1 cellular context compared by ENCODE assay signal in the genomic region with DNA sequence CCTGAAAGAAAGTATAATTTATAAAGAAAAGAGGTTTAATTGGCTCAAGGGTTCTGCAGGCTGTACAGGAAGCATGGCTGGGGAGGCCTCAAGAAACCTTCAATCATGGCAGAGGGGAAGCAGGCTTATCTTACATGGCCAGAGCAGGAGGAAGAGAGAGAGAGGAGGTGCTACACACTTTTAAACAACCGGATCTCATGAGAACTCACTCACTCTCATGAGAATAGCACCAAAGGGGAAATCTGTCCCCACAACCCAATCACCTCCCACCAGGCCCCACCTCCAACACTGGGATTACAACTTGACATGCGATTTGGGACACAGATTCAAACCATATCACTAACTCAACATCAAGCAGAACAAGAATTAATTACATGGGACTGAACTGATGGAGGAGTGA.
TF ChIP-seq lines count a peak whose summit lies in the region.

No MANE protein-coding gene starts in this region.

TF ChIP-seq in K562, 482 proteins besides CTCF, POLR2A, EP300 and RAD21 (continued from another document and continues in another):
- TF ChIP-seq, protein P1, sequence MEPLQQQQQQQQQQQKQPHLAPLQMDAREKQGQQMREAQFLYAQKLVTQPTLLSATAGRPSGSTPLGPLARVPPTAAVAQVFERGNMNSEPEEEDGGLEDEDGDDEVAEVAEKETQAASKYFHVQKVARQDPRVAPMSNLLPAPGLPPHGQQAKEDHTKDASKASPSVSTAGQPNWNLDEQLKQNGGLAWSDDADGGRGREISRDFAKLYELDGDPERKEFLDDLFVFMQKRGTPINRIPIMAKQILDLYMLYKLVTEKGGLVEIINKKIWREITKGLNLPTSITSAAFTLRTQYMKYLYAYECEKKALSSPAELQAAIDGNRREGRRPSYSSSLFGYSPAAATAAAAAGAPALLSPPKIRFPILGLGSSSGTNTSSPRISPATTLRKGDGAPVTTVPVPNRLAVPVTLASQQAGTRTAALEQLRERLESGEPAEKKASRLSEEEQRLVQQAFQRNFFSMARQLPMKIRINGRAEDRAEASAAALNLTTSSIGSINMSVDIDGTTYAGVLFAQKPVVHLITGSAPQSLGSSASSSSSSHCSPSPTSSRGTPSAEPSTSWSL (CRISPR knock-in tag; IDR thresholded peaks at IDR 0.05; ENCODE audit: borderline replicate concordance) = no peak
- peak; percentile 81 for TF ChIP-seq DPF2 (IDR thresholded peaks at IDR 0.05)
- no peak for TF ChIP-seq ZNF561 (CRISPR knock-in tag; conservative IDR thresholded peaks at IDR 0.05)
- TF ChIP-seq IRF2 (CRISPR knock-in tag; IDR thresholded peaks at IDR 0.05) = no peak
- no peak for TF ChIP-seq ZNF717 (CRISPR knock-in tag; IDR thresholded peaks at IDR 0.05)
- no peak for TF ChIP-seq YBX1 (IDR thresholded peaks at IDR 0.05)
- no peak for TF ChIP-seq ZNF175 (CRISPR knock-in tag; IDR thresholded peaks at IDR 0.05; ENCODE audit: low read depth)
- 0 out of 2 replicates have a peak, but pooled peaks have one; percentile 26 for TF ChIP-seq ELF4 (CRISPR knock-in tag; IDR thresholded peaks at IDR 0.05)
- TF ChIP-seq SLC30A9 (CRISPR knock-in tag; IDR thresholded peaks at IDR 0.05) = no peak
- TF ChIP-seq, protein P2, sequence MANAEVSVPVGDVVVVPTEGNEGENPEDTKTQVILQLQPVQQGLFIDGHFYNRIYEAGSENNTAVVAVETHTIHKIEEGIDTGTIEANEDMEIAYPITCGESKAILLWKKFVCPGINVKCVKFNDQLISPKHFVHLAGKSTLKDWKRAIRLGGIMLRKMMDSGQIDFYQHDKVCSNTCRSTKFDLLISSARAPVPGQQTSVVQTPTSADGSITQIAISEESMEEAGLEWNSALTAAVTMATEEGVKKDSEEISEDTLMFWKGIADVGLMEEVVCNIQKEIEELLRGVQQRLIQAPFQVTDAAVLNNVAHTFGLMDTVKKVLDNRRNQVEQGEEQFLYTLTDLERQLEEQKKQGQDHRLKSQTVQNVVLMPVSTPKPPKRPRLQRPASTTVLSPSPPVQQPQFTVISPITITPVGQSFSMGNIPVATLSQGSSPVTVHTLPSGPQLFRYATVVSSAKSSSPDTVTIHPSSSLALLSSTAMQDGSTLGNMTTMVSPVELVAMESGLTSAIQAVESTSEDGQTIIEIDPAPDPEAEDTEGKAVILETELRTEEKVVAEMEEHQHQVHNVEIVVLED (CRISPR knock-in tag; IDR thresholded peaks at IDR 0.05) = no peak
- TF ChIP-seq WHSC1 (IDR thresholded peaks at IDR 0.05; ENCODE audit: low read length) = no peak
- TF ChIP-seq, protein P3, sequence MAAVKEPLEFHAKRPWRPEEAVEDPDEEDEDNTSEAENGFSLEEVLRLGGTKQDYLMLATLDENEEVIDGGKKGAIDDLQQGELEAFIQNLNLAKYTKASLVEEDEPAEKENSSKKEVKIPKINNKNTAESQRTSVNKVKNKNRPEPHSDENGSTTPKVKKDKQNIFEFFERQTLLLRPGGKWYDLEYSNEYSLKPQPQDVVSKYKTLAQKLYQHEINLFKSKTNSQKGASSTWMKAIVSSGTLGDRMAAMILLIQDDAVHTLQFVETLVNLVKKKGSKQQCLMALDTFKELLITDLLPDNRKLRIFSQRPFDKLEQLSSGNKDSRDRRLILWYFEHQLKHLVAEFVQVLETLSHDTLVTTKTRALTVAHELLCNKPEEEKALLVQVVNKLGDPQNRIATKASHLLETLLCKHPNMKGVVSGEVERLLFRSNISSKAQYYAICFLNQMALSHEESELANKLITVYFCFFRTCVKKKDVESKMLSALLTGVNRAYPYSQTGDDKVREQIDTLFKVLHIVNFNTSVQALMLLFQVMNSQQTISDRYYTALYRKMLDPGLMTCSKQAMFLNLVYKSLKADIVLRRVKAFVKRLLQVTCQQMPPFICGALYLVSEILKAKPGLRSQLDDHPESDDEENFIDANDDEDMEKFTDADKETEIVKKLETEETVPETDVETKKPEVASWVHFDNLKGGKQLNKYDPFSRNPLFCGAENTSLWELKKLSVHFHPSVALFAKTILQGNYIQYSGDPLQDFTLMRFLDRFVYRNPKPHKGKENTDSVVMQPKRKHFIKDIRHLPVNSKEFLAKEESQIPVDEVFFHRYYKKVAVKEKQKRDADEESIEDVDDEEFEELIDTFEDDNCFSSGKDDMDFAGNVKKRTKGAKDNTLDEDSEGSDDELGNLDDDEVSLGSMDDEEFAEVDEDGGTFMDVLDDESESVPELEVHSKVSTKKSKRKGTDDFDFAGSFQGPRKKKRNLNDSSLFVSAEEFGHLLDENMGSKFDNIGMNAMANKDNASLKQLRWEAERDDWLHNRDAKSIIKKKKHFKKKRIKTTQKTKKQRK (IDR thresholded peaks at IDR 0.05; ENCODE audit: borderline replicate concordance, low read depth, low read length) = no peak
- TF ChIP-seq NONO (IDR thresholded peaks at IDR 0.05; ENCODE audit: low read depth in 2 of 2, low read length in 1 of 2) = no peak
- TF ChIP-seq RBM22 (IDR thresholded peaks at IDR 0.05; ENCODE audit: low read depth, low read length, poor library complexity, severe bottlenecking) = no peak
- peak; percentile 92 for TF ChIP-seq ARID1B (IDR thresholded peaks at IDR 0.05)
- no peak for TF ChIP-seq MIER1 (IDR thresholded peaks at IDR 0.05; ENCODE audit: low read depth)
- TF ChIP-seq CBX5 (IDR thresholded peaks at IDR 0.05; ENCODE audit: borderline replicate concordance, low read depth) = peak; percentile 76; the same call in 1 of the 2 replicates
- TF ChIP-seq ZFPM2 (CRISPR knock-in tag; IDR thresholded peaks at IDR 0.05) = no peak
- TF ChIP-seq, protein P4, sequence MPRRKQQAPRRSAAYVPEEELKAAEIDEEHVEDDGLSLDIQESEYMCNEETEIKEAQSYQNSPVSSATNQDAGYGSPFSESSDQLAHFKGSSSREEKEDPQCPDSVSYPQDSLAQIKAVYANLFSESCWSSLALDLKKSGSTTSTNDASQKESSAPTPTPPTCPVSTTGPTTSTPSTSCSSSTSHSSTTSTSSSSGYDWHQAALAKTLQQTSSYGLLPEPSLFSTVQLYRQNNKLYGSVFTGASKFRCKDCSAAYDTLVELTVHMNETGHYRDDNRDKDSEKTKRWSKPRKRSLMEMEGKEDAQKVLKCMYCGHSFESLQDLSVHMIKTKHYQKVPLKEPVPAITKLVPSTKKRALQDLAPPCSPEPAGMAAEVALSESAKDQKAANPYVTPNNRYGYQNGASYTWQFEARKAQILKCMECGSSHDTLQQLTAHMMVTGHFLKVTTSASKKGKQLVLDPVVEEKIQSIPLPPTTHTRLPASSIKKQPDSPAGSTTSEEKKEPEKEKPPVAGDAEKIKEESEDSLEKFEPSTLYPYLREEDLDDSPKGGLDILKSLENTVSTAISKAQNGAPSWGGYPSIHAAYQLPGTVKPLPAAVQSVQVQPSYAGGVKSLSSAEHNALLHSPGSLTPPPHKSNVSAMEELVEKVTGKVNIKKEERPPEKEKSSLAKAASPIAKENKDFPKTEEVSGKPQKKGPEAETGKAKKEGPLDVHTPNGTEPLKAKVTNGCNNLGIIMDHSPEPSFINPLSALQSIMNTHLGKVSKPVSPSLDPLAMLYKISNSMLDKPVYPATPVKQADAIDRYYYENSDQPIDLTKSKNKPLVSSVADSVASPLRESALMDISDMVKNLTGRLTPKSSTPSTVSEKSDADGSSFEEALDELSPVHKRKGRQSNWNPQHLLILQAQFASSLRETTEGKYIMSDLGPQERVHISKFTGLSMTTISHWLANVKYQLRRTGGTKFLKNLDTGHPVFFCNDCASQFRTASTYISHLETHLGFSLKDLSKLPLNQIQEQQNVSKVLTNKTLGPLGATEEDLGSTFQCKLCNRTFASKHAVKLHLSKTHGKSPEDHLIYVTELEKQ (CRISPR knock-in tag; IDR thresholded peaks at IDR 0.05) = no peak
- peak; percentile 90 for TF ChIP-seq EHMT2 (IDR thresholded peaks at IDR 0.05)
- peak; percentile 17 to 61; a peak in 2 of 4 replicates for TF ChIP-seq HDAC1 (IDR thresholded peaks at IDR 0.05)
- peak; percentile 66 for TF ChIP-seq MYBL2 (IDR thresholded peaks at IDR 0.05; ENCODE audit: low read depth)
- TF ChIP-seq MYBL2 (CRISPR knock-in tag; IDR thresholded peaks at IDR 0.05; ENCODE audit: borderline replicate concordance) = no peak
- no peak for TF ChIP-seq ZNF212 (CRISPR knock-in tag; IDR thresholded peaks at IDR 0.05)
- TF ChIP-seq KLF1 (tag; IDR thresholded peaks at IDR 0.05) = no peak
- TF ChIP-seq L3MBTL2 (IDR thresholded peaks at IDR 0.05) = peak; percentile 84
- TF ChIP-seq, protein P5, sequence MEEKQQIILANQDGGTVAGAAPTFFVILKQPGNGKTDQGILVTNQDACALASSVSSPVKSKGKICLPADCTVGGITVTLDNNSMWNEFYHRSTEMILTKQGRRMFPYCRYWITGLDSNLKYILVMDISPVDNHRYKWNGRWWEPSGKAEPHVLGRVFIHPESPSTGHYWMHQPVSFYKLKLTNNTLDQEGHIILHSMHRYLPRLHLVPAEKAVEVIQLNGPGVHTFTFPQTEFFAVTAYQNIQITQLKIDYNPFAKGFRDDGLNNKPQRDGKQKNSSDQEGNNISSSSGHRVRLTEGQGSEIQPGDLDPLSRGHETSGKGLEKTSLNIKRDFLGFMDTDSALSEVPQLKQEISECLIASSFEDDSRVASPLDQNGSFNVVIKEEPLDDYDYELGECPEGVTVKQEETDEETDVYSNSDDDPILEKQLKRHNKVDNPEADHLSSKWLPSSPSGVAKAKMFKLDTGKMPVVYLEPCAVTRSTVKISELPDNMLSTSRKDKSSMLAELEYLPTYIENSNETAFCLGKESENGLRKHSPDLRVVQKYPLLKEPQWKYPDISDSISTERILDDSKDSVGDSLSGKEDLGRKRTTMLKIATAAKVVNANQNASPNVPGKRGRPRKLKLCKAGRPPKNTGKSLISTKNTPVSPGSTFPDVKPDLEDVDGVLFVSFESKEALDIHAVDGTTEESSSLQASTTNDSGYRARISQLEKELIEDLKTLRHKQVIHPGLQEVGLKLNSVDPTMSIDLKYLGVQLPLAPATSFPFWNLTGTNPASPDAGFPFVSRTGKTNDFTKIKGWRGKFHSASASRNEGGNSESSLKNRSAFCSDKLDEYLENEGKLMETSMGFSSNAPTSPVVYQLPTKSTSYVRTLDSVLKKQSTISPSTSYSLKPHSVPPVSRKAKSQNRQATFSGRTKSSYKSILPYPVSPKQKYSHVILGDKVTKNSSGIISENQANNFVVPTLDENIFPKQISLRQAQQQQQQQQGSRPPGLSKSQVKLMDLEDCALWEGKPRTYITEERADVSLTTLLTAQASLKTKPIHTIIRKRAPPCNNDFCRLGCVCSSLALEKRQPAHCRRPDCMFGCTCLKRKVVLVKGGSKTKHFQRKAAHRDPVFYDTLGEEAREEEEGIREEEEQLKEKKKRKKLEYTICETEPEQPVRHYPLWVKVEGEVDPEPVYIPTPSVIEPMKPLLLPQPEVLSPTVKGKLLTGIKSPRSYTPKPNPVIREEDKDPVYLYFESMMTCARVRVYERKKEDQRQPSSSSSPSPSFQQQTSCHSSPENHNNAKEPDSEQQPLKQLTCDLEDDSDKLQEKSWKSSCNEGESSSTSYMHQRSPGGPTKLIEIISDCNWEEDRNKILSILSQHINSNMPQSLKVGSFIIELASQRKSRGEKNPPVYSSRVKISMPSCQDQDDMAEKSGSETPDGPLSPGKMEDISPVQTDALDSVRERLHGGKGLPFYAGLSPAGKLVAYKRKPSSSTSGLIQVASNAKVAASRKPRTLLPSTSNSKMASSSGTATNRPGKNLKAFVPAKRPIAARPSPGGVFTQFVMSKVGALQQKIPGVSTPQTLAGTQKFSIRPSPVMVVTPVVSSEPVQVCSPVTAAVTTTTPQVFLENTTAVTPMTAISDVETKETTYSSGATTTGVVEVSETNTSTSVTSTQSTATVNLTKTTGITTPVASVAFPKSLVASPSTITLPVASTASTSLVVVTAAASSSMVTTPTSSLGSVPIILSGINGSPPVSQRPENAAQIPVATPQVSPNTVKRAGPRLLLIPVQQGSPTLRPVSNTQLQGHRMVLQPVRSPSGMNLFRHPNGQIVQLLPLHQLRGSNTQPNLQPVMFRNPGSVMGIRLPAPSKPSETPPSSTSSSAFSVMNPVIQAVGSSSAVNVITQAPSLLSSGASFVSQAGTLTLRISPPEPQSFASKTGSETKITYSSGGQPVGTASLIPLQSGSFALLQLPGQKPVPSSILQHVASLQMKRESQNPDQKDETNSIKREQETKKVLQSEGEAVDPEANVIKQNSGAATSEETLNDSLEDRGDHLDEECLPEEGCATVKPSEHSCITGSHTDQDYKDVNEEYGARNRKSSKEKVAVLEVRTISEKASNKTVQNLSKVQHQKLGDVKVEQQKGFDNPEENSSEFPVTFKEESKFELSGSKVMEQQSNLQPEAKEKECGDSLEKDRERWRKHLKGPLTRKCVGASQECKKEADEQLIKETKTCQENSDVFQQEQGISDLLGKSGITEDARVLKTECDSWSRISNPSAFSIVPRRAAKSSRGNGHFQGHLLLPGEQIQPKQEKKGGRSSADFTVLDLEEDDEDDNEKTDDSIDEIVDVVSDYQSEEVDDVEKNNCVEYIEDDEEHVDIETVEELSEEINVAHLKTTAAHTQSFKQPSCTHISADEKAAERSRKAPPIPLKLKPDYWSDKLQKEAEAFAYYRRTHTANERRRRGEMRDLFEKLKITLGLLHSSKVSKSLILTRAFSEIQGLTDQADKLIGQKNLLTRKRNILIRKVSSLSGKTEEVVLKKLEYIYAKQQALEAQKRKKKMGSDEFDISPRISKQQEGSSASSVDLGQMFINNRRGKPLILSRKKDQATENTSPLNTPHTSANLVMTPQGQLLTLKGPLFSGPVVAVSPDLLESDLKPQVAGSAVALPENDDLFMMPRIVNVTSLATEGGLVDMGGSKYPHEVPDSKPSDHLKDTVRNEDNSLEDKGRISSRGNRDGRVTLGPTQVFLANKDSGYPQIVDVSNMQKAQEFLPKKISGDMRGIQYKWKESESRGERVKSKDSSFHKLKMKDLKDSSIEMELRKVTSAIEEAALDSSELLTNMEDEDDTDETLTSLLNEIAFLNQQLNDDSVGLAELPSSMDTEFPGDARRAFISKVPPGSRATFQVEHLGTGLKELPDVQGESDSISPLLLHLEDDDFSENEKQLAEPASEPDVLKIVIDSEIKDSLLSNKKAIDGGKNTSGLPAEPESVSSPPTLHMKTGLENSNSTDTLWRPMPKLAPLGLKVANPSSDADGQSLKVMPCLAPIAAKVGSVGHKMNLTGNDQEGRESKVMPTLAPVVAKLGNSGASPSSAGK (IDR thresholded peaks at IDR 0.05) = peak; percentile 79
- TF ChIP-seq, protein P6, sequence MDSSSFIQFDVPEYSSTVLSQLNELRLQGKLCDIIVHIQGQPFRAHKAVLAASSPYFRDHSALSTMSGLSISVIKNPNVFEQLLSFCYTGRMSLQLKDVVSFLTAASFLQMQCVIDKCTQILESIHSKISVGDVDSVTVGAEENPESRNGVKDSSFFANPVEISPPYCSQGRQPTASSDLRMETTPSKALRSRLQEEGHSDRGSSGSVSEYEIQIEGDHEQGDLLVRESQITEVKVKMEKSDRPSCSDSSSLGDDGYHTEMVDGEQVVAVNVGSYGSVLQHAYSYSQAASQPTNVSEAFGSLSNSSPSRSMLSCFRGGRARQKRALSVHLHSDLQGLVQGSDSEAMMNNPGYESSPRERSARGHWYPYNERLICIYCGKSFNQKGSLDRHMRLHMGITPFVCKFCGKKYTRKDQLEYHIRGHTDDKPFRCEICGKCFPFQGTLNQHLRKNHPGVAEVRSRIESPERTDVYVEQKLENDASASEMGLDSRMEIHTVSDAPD (CRISPR knock-in tag; IDR thresholded peaks at IDR 0.05) = no peak
- TF ChIP-seq SMARCA4 (IDR thresholded peaks at IDR 0.05) = peak; percentile 79
- 0 out of 4 replicates have a peak, but pooled peaks of 1 of the 2 experiments have one; percentile 28 for TF ChIP-seq TBL1XR1 (IDR thresholded peaks at IDR 0.05; ENCODE audit: low read length in 2 of 2)
- no peak for TF ChIP-seq HNRNPUL1 (IDR thresholded peaks at IDR 0.05; ENCODE audit: low read length)
- peak; percentile 80 for TF ChIP-seq SMAD4 (CRISPR knock-in tag; conservative IDR thresholded peaks at IDR 0.05)
- TF ChIP-seq ZNF57 (CRISPR knock-in tag; IDR thresholded peaks at IDR 0.05) = no peak
